ENCODE assay signal across 8 cellular contexts in genomic region chr20:51402201-51402600, GRCh38.
DNase-seq lines count a peak whose midpoint lies in the region; TF ChIP-seq lines count a peak whose summit lies in the region.

No MANE protein-coding gene starts in this region.

- TF ChIP-seq CTCF in osteocyte (IDR thresholded peaks at IDR 0.05) (no peak), HFFc6 (IDR thresholded peaks at IDR 0.05) (no peak)

- DNase-seq in NK-92 treated with Interleukin-12 subunit alpha and Interleukin-12 subunit beta, amount 100 ng/mL, for 24 hours (lab: John Stamatoyannopoulos, UW): peak; percentile 76
- DNase-seq in NK-92 (lab: John Stamatoyannopoulos, UW; ENCODE audit: unreplicated experiment) (no peak), astrocyte of the hippocampus (ENCODE audit: low read depth, low spot score) (peak; percentile 75), osteocyte (ENCODE audit: extremely low spot score, unreplicated experiment) (no peak), HFFc6 (no peak), ecto neural progenitor cell (ENCODE audit: low spot score) (no peak)
- DNase-seq in stimulated activated CD8-positive, alpha-beta memory T cell treated with anti-CD3 and anti-CD28 coated beads, Interleukin-15, amount 100 ng/mL, for 1 hour (ENCODE audit: low read depth): peak; percentile 27

- peak overlapping the region; percentile 83 for H3K4me3 Mint-ChIP-seq in T-helper 1 cell treated with Interleukin-12 subunit alpha and Interleukin-12 subunit beta and Interleukin-4 antibody, amounts not matched to agents 30 μg/mL and 1 μg/mL, for 36 hours
- H3K4me3 Mint-ChIP-seq in osteocyte (ENCODE audit: unreplicated experiment): no peak overlapping the region
- no peak overlapping the region for H3K4me3 Mint-ChIP-seq in HFFc6

- peak overlapping the region; percentile 100 for H3K27ac Mint-ChIP-seq in T-helper 1 cell treated with Interleukin-12 subunit alpha and Interleukin-12 subunit beta and Interleukin-4 antibody, amounts not matched to agents 30 μg/mL and 1 μg/mL, for 36 hours
- H3K27ac Mint-ChIP-seq in osteocyte (ENCODE audit: unreplicated experiment) (no peak overlapping the region), HFFc6 (no peak overlapping the region)

- no peaks in the 10 kb centered on the region for H3K27me3 Mint-ChIP-seq in T-helper 1 cell treated with Interleukin-12 subunit alpha and Interleukin-12 subunit beta and Interleukin-4 antibody, amounts not matched to agents 30 μg/mL and 1 μg/mL, for 36 hours (ENCODE audit: low read depth)
- H3K27me3 Mint-ChIP-seq in osteocyte (ENCODE audit: unreplicated experiment) (no peaks in the 10 kb centered on the region), HFFc6 (ENCODE audit: insufficient read depth) (no peaks in the 10 kb centered on the region; the same call in 1 of the 2 replicates)

- H3K9me3 Mint-ChIP-seq in T-helper 1 cell treated with Interleukin-12 subunit alpha and Interleukin-12 subunit beta and Interleukin-4 antibody, amounts not matched to agents 30 μg/mL and 1 μg/mL, for 36 hours: no peaks in the 10 kb centered on the region
- H3K9me3 Mint-ChIP-seq in osteocyte (ENCODE audit: unreplicated experiment): no peaks in the 10 kb centered on the region
- H3K9me3 Mint-ChIP-seq in HFFc6: no peaks in the 10 kb centered on the region

- peaks cover 73% of the 10 kb centered on the region for H3K36me3 Mint-ChIP-seq in T-helper 1 cell treated with Interleukin-12 subunit alpha and Interleukin-12 subunit beta and Interleukin-4 antibody, amounts not matched to agents 30 μg/mL and 1 μg/mL, for 36 hours (ENCODE audit: low read depth)
- H3K36me3 Mint-ChIP-seq in osteocyte (ENCODE audit: unreplicated experiment): no peaks in the 10 kb centered on the region
- H3K36me3 Mint-ChIP-seq in HFFc6 (ENCODE audit: low read depth): no peaks in the 10 kb centered on the region

- H3K4me1 Mint-ChIP-seq in T-helper 1 cell treated with Interleukin-12 subunit alpha and Interleukin-12 subunit beta and Interleukin-4 antibody, amounts not matched to agents 30 μg/mL and 1 μg/mL, for 36 hours (ENCODE audit: low read depth): peaks cover 91% of the 10 kb centered on the region
- peaks cover 10% of the 10 kb centered on the region for H3K4me1 Mint-ChIP-seq in osteocyte (ENCODE audit: unreplicated experiment)
- H3K4me1 Mint-ChIP-seq in HFFc6 (ENCODE audit: low read depth): no peaks in the 10 kb centered on the region

Comparison
In these comparisons a context has a peak if more than half of its experiments do, and no peak if none do; other contexts are left out.
1. DNase-seq: peak in NK-92 treated with Interleukin-12 subunit alpha and Interleukin-12 subunit beta, amount 100 ng/mL, for 24 hours (single experiment), astrocyte of the hippocampus (single experiment) and stimulated activated CD8-positive, alpha-beta memory T cell treated with anti-CD3 and anti-CD28 coated beads, Interleukin-15, amount 100 ng/mL, for 1 hour (single experiment); none in NK-92 (single experiment), osteocyte (single experiment), HFFc6 (single experiment) and ecto neural progenitor cell (single experiment).